In genomic region chr1:6624712-6625578, GRCh38 we compare ENCODE assay signal across 8 cellular contexts. TPM values are rescaled to one million over a fixed set of nuclear protein-coding genes. Genes with fewer than 3 reads are reported as not detected.
DNase-seq lines count a peak whose midpoint lies in the region; ATAC-seq and TF ChIP-seq lines count a peak whose summit lies in the region.

Gene THAP3 (plus strand): TSS chr1:6624868. CDS start chr1:6625219, 351 bp downstream.

- no peak for TF ChIP-seq CTCF in colonic mucosa (IDR thresholded peaks at IDR 0.05)

- peak within 1 kb of the TSS; percentile 72 for H3K27ac ChIP-seq in colonic mucosa

- DNase-seq in AG08395 (ENCODE audit: low spot score) = peak; percentile 92
- DNase-seq in NCI-H446 treated with DMSO at 0.1 percent for 48 hours (lab: John Stamatoyannopoulos, UW) = peak; percentile 64
- DNase-seq in activated CD4-positive, alpha-beta T cell treated with anti-CD3 and anti-CD28 coated beads for 48 hours = peak; percentile 92
- peak; percentile 92 for DNase-seq in colonic mucosa
- peak; percentile 95 for DNase-seq in left kidney (ENCODE audit: low read depth, low spot score)
- DNase-seq in stimulated activated CD4-positive, alpha-beta T cell treated with anti-CD3 and anti-CD28 coated beads, Interleukin-2, amount 100 ng/mL, for 24 hours = peak; percentile 90 to 91

- peak within 1 kb of the TSS; percentile 81 to 84 for H3K9ac ChIP-seq in colonic mucosa (ENCODE audit: low read depth in 2 of 2, low read length in 2 of 2)

- H3K9me3 ChIP-seq in colonic mucosa = no peaks in the 10 kb centered on the region

- no peaks in the 10 kb centered on the region for H3K27me3 ChIP-seq in colonic mucosa

- H3K4me1 ChIP-seq in colonic mucosa = peaks cover 11% of the 10 kb centered on the region

- ATAC-seq in GM18867 (IDR thresholded peaks at IDR 0.05; ENCODE audit: unreplicated experiment) = peak; percentile 75
- peak; percentile 78 for ATAC-seq in HG03097 (IDR thresholded peaks at IDR 0.05; ENCODE audit: low FRiP score, unreplicated experiment)

- intact Hi-C loops in colonic mucosa (cut with DNase I) = no loop called here

- no peaks in the 10 kb centered on the region for H3K36me3 ChIP-seq in colonic mucosa

- peak within 1 kb of the TSS; percentile 83 for H3K4me3 ChIP-seq in colonic mucosa

RNA-seq across cellular contexts. Expression of gene THAP3, which starts in this region (rescaled TPM):
- total RNA-seq in colonic mucosa = 10 to 100 TPM in 1 of 2 donors, 1 to 10 TPM in 1; 9.1 to 18.2 TPM

Comparison
In these comparisons a context has a peak if more than half of its experiments do, and no peak if none do; other contexts are left out.
1. Peak in every context shown above with its lines: DNase-seq, ATAC-seq, H3K4me3 ChIP-seq and H3K27ac ChIP-seq.